Comparison of ENCODE assay signal across 8 cellular contexts in genomic region chr19:16371540-16371986, GRCh38.
DNase-seq lines count a peak whose midpoint lies in the region; ATAC-seq and FAIRE-seq lines count a peak whose summit lies in the region.

No MANE protein-coding gene starts in this region.

- H3K4me1 Mint-ChIP-seq in activated naive CD8-positive, alpha-beta T cell treated with anti-CD3 and anti-CD28 coated beads, Interleukin-2, amount 50 U/mL, for 24 hours = peaks cover 40% of the 10 kb centered on the region

- ATAC-seq in GM18508 (IDR thresholded peaks at IDR 0.05; ENCODE audit: insufficient read depth, unreplicated experiment) = peak; percentile 40
- peak; percentile 44 for ATAC-seq in HG02884 (IDR thresholded peaks at IDR 0.05; ENCODE audit: unreplicated experiment)
- peak; percentile 72 for ATAC-seq in activated naive CD8-positive, alpha-beta T cell treated with anti-CD3 and anti-CD28 coated beads, Interleukin-2, amount 50 U/mL, for 24 hours

- H3K4me3 Mint-ChIP-seq in activated naive CD8-positive, alpha-beta T cell treated with anti-CD3 and anti-CD28 coated beads, Interleukin-2, amount 50 U/mL, for 24 hours = peak overlapping the region; percentile 58

- H3K9me3 Mint-ChIP-seq in activated naive CD8-positive, alpha-beta T cell treated with anti-CD3 and anti-CD28 coated beads, Interleukin-2, amount 50 U/mL, for 24 hours = no peaks in the 10 kb centered on the region

- peak; percentile 65 to 100 (median 90) for DNase-seq in T-helper 2 cell
- peak; percentile 86 for DNase-seq in activated naive CD8-positive, alpha-beta T cell treated with anti-CD3 and anti-CD28 coated beads, Interleukin-2, amount 50 U/mL, for 24 hours
- DNase-seq in stimulated activated CD4-positive, alpha-beta T cell treated with anti-CD3 and anti-CD28 coated beads, Interleukin-15, amount 100 ng/mL, for 48 hours (ENCODE audit: low read depth in 2 of 2) = peak; percentile 69 to 78
- DNase-seq in HTR-8/SVneo (ENCODE audit: insufficient read length, low spot score) = no peak
- DNase-seq in SHP77 (lab: John Stamatoyannopoulos, UW) = no peak
- DNase-seq in NCI-H187 (lab: John Stamatoyannopoulos, UW) = no peak

- peaks cover 11% of the 10 kb centered on the region for H3K27me3 Mint-ChIP-seq in activated naive CD8-positive, alpha-beta T cell treated with anti-CD3 and anti-CD28 coated beads, Interleukin-2, amount 50 U/mL, for 24 hours

- no peak for FAIRE-seq in HTR-8/SVneo (lab: Jason Lieb, UNC)

- peak overlapping the region; percentile 77 for H3K27ac Mint-ChIP-seq in activated naive CD8-positive, alpha-beta T cell treated with anti-CD3 and anti-CD28 coated beads, Interleukin-2, amount 50 U/mL, for 24 hours

- peaks cover 18% of the 10 kb centered on the region for H3K36me3 Mint-ChIP-seq in activated naive CD8-positive, alpha-beta T cell treated with anti-CD3 and anti-CD28 coated beads, Interleukin-2, amount 50 U/mL, for 24 hours (ENCODE audit: low read depth)

Comparison
In these comparisons a context has a peak if more than half of its experiments do, and no peak if none do; other contexts are left out.
1. DNase-seq: peak in T-helper 2 cell (5 of 5), activated naive CD8-positive, alpha-beta T cell treated with anti-CD3 and anti-CD28 coated beads, Interleukin-2, amount 50 U/mL, for 24 hours (single experiment) and stimulated activated CD4-positive, alpha-beta T cell treated with anti-CD3 and anti-CD28 coated beads, Interleukin-15, amount 100 ng/mL, for 48 hours (2 of 2); none in HTR-8/SVneo (single experiment), SHP77 (0 of 2) and NCI-H187 (0 of 2).
2. Peak in every context shown above with its lines, with median percentiles within 50 percentile points of each other: ATAC-seq.